8 cellular contexts compared by ENCODE assay signal in genomic region chr3:32571192-32571485, GRCh38. TPM values are rescaled to one million over a fixed set of nuclear protein-coding genes. Genes with fewer than 3 reads are reported as not detected.
DNase-seq lines count a peak whose midpoint lies in the region; ATAC-seq, FAIRE-seq and TF ChIP-seq lines count a peak whose summit lies in the region.

No MANE protein-coding gene starts in this region.

- intact Hi-C loops in kidney (cut with DNase I), result no loop called here

- ATAC-seq in GM19025 (IDR thresholded peaks at IDR 0.05; ENCODE audit: low read depth, unreplicated experiment), result peak; percentile 33
- peak; percentile 29 for ATAC-seq in HG03175 (IDR thresholded peaks at IDR 0.05; ENCODE audit: unreplicated experiment)

- peak overlapping the region; percentile 50 to 87 for H3K4me3 ChIP-seq in kidney (ENCODE audit: low read length in 2 of 2)

- no peak for TF ChIP-seq CTCF in kidney (IDR thresholded peaks at IDR 0.05; ENCODE audit: borderline replicate concordance, extremely low read depth, insufficient read depth)
- TF ChIP-seq CTCF in GM10266 (IDR thresholded peaks at IDR 0.05; ENCODE audit: control insufficient read depth, insufficient read depth, low read depth, missing control alignments), result no peak

- H3K4me1 ChIP-seq in kidney (ENCODE audit: control insufficient read depth in 1 of 2, insufficient read depth in 1 of 2, low read depth in 1 of 2, low read length in 2 of 2), result no peaks in the 10 kb centered on the region

- no peak for FAIRE-seq in kidney (lab: Jason Lieb, UNC)

- no peaks in the 10 kb centered on the region for H3K36me3 ChIP-seq in kidney (ENCODE audit: control insufficient read depth in 1 of 2, insufficient read depth in 2 of 2, low read length in 2 of 2)

- H3K27ac ChIP-seq in angular gyrus (ENCODE audit: low read depth, low read length) (peak overlapping the region; percentile 94), kidney (ENCODE audit: low read depth in 2 of 2, low read length in 2 of 2) (peak overlapping the region; percentile 98 to 99), substantia nigra (ENCODE audit: low read depth, low read length, poor library complexity, severe bottlenecking) (peak overlapping the region; percentile 94)

- DNase-seq in kidney, result no peak
- DNase-seq in substantia nigra (lab: John Stamatoyannopoulos, UW), result peak in 4 of 49 donors; percentile 22 to 90 (median 72)
- DNase-seq in activated CD4-positive, alpha-beta T cell treated with anti-CD3 and anti-CD28 coated beads for 4 hours, result no peak
- no peak for DNase-seq in GM10266 (ENCODE audit: extremely low spot score)
- no peak for DNase-seq in NCI-H1092 (lab: John Stamatoyannopoulos, UW)

- H3K9ac ChIP-seq in kidney (ENCODE audit: low read length in 2 of 2), result peak overlapping the region; percentile 4 to 47

- H3K9me3 ChIP-seq in kidney (ENCODE audit: control insufficient read depth in 1 of 2, low read length in 2 of 2), result no peaks in the 10 kb centered on the region

RNA-seq across cellular contexts. Expression of gene DYNC1LI1, which starts 0.5 kb away (rescaled TPM):
- 28.2 TPM for total RNA-seq in kidney
- 24.3 TPM for polyA plus RNA-seq in kidney (ENCODE audit: insufficient read depth, low read depth, low replicate concordance)
